ENCODE assay signal across 1 cellular context in the genomic region with DNA sequence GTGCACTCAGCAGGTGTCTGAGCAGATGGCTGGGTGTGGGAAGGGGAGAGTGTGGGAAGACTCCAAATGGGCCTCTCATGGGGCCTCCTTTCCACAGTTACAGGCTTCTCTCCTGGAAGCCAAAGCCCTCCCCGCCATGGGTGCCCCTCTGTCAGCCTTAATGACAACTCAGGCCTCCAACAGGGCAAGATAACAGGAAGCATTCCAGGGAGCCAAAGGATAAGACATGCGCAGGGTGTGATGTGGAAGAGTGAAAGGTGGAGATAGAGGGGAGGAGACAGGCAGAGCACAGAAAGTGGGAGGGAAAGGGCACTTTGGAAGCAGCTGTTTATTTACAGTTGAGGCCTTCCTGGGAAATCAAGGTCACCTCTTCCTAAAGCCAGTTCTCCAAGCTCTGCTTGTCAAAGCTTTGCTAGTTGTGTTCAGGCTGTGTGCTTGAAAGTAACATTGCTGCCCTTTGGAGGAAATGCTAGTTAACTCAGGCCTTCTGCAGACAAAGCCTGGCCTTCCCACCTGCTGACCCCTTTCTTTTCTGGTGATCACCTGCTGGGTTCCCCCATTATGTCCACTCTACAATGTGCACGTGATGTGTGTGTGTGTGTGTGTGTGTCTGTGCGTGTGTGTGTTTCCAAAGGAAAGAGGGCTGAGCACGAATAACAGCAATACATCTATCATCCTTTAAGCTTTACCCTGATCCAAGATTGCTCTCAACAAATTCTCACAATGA.
A peak's percentile ranks its signal among the peaks of the same experiment; 100 is the strongest.
TF ChIP-seq lines count a peak whose summit lies in the region.

No MANE protein-coding gene starts in this region.

TF ChIP-seq in K562, 482 proteins besides CTCF, POLR2A, EP300 and RAD21 (continues in another document):
- no peak for TF ChIP-seq FOXA1 (IDR thresholded peaks at IDR 0.05; ENCODE audit: borderline replicate concordance)
- TF ChIP-seq, protein P1, sequence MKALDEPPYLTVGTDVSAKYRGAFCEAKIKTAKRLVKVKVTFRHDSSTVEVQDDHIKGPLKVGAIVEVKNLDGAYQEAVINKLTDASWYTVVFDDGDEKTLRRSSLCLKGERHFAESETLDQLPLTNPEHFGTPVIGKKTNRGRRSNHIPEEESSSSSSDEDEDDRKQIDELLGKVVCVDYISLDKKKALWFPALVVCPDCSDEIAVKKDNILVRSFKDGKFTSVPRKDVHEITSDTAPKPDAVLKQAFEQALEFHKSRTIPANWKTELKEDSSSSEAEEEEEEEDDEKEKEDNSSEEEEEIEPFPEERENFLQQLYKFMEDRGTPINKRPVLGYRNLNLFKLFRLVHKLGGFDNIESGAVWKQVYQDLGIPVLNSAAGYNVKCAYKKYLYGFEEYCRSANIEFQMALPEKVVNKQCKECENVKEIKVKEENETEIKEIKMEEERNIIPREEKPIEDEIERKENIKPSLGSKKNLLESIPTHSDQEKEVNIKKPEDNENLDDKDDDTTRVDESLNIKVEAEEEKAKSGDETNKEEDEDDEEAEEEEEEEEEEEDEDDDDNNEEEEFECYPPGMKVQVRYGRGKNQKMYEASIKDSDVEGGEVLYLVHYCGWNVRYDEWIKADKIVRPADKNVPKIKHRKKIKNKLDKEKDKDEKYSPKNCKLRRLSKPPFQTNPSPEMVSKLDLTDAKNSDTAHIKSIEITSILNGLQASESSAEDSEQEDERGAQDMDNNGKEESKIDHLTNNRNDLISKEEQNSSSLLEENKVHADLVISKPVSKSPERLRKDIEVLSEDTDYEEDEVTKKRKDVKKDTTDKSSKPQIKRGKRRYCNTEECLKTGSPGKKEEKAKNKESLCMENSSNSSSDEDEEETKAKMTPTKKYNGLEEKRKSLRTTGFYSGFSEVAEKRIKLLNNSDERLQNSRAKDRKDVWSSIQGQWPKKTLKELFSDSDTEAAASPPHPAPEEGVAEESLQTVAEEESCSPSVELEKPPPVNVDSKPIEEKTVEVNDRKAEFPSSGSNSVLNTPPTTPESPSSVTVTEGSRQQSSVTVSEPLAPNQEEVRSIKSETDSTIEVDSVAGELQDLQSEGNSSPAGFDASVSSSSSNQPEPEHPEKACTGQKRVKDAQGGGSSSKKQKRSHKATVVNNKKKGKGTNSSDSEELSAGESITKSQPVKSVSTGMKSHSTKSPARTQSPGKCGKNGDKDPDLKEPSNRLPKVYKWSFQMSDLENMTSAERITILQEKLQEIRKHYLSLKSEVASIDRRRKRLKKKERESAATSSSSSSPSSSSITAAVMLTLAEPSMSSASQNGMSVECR (CRISPR knock-in tag; IDR thresholded peaks at IDR 0.05), result no peak
- TF ChIP-seq, protein P2, sequence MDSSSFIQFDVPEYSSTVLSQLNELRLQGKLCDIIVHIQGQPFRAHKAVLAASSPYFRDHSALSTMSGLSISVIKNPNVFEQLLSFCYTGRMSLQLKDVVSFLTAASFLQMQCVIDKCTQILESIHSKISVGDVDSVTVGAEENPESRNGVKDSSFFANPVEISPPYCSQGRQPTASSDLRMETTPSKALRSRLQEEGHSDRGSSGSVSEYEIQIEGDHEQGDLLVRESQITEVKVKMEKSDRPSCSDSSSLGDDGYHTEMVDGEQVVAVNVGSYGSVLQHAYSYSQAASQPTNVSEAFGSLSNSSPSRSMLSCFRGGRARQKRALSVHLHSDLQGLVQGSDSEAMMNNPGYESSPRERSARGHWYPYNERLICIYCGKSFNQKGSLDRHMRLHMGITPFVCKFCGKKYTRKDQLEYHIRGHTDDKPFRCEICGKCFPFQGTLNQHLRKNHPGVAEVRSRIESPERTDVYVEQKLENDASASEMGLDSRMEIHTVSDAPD (CRISPR knock-in tag; IDR thresholded peaks at IDR 0.05), result no peak
- 0 out of 2 replicates have a peak, but pooled peaks have one; percentile 30 for TF ChIP-seq EHMT2 (IDR thresholded peaks at IDR 0.05)
- TF ChIP-seq, protein P3, sequence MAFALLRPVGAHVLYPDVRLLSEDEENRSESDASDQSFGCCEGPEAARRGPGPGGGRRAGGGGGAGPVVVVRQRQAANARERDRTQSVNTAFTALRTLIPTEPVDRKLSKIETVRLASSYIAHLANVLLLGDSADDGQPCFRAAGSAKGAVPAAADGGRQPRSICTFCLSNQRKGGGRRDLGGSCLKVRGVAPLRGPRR (CRISPR knock-in tag; IDR thresholded peaks at IDR 0.05), result no peak
- TF ChIP-seq, protein P4, sequence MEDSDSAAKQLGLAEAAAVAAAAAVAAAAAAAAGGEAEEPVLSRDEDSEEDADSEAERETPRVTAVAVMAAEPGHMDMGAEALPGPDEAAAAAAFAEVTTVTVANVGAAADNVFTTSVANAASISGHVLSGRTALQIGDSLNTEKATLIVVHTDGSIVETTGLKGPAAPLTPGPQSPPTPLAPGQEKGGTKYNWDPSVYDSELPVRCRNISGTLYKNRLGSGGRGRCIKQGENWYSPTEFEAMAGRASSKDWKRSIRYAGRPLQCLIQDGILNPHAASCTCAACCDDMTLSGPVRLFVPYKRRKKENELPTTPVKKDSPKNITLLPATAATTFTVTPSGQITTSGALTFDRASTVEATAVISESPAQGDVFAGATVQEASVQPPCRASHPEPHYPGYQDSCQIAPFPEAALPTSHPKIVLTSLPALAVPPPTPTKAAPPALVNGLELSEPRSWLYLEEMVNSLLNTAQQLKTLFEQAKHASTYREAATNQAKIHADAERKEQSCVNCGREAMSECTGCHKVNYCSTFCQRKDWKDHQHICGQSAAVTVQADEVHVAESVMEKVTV (CRISPR knock-in tag; IDR thresholded peaks at IDR 0.05), result no peak
- no peak for TF ChIP-seq CCNT2 (IDR thresholded peaks at IDR 0.05; ENCODE audit: borderline replicate concordance, extremely low read depth, insufficient read length, low read depth, low read length)
- TF ChIP-seq TAF7 (tag; IDR thresholded peaks at IDR 0.05), result no peak
- no peak for TF ChIP-seq RUNX1 (IDR thresholded peaks at IDR 0.05; ENCODE audit: low read depth)
- no peak for TF ChIP-seq HNRNPH1 (optimal IDR thresholded peaks at IDR 0.05; ENCODE audit: low read depth, low read length)
- peak; percentile 63 for TF ChIP-seq ESRRA (IDR thresholded peaks at IDR 0.05; ENCODE audit: borderline replicate concordance, low read depth)
- TF ChIP-seq, protein P5, sequence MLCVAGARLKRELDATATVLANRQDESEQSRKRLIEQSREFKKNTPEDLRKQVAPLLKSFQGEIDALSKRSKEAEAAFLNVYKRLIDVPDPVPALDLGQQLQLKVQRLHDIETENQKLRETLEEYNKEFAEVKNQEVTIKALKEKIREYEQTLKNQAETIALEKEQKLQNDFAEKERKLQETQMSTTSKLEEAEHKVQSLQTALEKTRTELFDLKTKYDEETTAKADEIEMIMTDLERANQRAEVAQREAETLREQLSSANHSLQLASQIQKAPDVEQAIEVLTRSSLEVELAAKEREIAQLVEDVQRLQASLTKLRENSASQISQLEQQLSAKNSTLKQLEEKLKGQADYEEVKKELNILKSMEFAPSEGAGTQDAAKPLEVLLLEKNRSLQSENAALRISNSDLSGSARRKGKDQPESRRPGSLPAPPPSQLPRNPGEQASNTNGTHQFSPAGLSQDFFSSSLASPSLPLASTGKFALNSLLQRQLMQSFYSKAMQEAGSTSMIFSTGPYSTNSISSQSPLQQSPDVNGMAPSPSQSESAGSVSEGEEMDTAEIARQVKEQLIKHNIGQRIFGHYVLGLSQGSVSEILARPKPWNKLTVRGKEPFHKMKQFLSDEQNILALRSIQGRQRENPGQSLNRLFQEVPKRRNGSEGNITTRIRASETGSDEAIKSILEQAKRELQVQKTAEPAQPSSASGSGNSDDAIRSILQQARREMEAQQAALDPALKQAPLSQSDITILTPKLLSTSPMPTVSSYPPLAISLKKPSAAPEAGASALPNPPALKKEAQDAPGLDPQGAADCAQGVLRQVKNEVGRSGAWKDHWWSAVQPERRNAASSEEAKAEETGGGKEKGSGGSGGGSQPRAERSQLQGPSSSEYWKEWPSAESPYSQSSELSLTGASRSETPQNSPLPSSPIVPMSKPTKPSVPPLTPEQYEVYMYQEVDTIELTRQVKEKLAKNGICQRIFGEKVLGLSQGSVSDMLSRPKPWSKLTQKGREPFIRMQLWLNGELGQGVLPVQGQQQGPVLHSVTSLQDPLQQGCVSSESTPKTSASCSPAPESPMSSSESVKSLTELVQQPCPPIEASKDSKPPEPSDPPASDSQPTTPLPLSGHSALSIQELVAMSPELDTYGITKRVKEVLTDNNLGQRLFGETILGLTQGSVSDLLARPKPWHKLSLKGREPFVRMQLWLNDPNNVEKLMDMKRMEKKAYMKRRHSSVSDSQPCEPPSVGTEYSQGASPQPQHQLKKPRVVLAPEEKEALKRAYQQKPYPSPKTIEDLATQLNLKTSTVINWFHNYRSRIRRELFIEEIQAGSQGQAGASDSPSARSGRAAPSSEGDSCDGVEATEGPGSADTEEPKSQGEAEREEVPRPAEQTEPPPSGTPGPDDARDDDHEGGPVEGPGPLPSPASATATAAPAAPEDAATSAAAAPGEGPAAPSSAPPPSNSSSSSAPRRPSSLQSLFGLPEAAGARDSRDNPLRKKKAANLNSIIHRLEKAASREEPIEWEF (CRISPR knock-in tag; IDR thresholded peaks at IDR 0.05), result no peak
- no peak for TF ChIP-seq ZNF311 (CRISPR knock-in tag; IDR thresholded peaks at IDR 0.05)
- no peak for TF ChIP-seq ZNF445 (CRISPR knock-in tag; IDR thresholded peaks at IDR 0.05; ENCODE audit: low read depth)
- TF ChIP-seq, protein P6, sequence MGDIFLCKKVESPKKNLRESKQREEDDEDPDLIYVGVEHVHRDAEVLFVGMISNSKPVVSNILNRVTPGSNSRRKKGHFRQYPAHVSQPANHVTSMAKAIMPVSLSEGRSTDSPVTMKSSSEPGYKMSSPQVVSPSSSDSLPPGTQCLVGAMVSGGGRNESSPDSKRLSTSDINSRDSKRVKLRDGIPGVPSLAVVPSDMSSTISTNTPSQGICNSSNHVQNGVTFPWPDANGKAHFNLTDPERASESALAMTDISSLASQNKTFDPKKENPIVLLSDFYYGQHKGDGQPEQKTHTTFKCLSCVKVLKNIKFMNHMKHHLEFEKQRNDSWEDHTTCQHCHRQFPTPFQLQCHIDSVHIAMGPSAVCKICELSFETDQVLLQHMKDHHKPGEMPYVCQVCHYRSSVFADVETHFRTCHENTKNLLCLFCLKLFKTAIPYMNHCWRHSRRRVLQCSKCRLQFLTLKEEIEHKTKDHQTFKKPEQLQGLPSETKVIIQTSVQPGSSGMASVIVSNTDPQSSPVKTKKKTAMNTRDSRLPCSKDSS (IDR thresholded peaks at IDR 0.05; ENCODE audit: low read depth, partially characterized antibody), result no peak
- TF ChIP-seq HMG20B (CRISPR knock-in tag; IDR thresholded peaks at IDR 0.05), result no peak
- TF ChIP-seq PPARD (CRISPR knock-in tag; IDR thresholded peaks at IDR 0.05), result no peak
- no peak for TF ChIP-seq ZNF232 (CRISPR knock-in tag; IDR thresholded peaks at IDR 0.05)
- TF ChIP-seq DIDO1 (tag; IDR thresholded peaks at IDR 0.05; ENCODE audit: low read depth), result no peak
- TF ChIP-seq, protein P7, sequence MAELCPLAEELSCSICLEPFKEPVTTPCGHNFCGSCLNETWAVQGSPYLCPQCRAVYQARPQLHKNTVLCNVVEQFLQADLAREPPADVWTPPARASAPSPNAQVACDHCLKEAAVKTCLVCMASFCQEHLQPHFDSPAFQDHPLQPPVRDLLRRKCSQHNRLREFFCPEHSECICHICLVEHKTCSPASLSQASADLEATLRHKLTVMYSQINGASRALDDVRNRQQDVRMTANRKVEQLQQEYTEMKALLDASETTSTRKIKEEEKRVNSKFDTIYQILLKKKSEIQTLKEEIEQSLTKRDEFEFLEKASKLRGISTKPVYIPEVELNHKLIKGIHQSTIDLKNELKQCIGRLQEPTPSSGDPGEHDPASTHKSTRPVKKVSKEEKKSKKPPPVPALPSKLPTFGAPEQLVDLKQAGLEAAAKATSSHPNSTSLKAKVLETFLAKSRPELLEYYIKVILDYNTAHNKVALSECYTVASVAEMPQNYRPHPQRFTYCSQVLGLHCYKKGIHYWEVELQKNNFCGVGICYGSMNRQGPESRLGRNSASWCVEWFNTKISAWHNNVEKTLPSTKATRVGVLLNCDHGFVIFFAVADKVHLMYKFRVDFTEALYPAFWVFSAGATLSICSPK (IDR thresholded peaks at IDR 0.05; ENCODE audit: borderline replicate concordance), result no peak
- no peak for TF ChIP-seq CSDE1 (IDR thresholded peaks at IDR 0.05)
- TF ChIP-seq POLR3G (IDR thresholded peaks at IDR 0.05; ENCODE audit: extremely low read depth, insufficient read length, insufficient replicate concordance), result no peak
- 0 out of 2 replicates have a peak, but pooled peaks have one; percentile 34 for TF ChIP-seq ELF4 (CRISPR knock-in tag; IDR thresholded peaks at IDR 0.05)
- TF ChIP-seq KLF1 (tag; IDR thresholded peaks at IDR 0.05), result no peak
- no peak for TF ChIP-seq ZNF165 (CRISPR knock-in tag; IDR thresholded peaks at IDR 0.05; ENCODE audit: borderline replicate concordance)
- no peak for TF ChIP-seq RAD51 (IDR thresholded peaks at IDR 0.05; ENCODE audit: borderline replicate concordance, low read depth)
- peak; percentile 22; the same call in 1 of the 2 replicates for TF ChIP-seq DPF2 (IDR thresholded peaks at IDR 0.05)
- TF ChIP-seq BHLHE40 (IDR thresholded peaks at IDR 0.05; ENCODE audit: low read length), result peak; percentile 39
- peak; percentile 46 for TF ChIP-seq TCF3 (CRISPR knock-in tag; IDR thresholded peaks at IDR 0.05)
- TF ChIP-seq ZNF316 (IDR thresholded peaks at IDR 0.05), result no peak
- TF ChIP-seq, protein P8, sequence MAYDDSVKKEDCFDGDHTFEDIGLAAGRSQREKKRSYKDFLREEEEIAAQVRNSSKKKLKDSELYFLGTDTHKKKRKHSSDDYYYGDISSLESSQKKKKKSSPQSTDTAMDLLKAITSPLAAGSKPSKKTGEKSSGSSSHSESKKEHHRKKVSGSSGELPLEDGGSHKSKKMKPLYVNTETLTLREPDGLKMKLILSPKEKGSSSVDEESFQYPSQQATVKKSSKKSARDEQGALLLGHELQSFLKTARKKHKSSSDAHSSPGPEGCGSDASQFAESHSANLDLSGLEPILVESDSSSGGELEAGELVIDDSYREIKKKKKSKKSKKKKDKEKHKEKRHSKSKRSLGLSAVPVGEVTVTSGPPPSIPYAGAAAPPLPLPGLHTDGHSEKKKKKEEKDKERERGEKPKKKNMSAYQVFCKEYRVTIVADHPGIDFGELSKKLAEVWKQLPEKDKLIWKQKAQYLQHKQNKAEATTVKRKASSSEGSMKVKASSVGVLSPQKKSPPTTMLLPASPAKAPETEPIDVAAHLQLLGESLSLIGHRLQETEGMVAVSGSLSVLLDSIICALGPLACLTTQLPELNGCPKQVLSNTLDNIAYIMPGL (CRISPR knock-in tag; IDR thresholded peaks at IDR 0.05), result no peak
